In genomic region chr15:79054350-79054749, GRCh38 we compare ENCODE assay signal across 23 cellular contexts. TPM values are rescaled to one million over a fixed set of nuclear protein-coding genes. Genes with fewer than 3 reads are reported as not detected.
DNase-seq lines count a peak whose midpoint lies in the region; ATAC-seq, FAIRE-seq and TF ChIP-seq lines count a peak whose summit lies in the region.
"Had no signal": no experiment of that assay in that cellular context is flagged by ENCODE, and none has a peak within 500 bp of the region (broad histone marks: within the 10 kb centered on the region; RNA-seq: fewer than 3 reads in every experiment).

No MANE protein-coding gene starts in this region.

- CTCF ChIA-PET in HEK293T (lab: Yijun Ruan, JAX): interaction anchor here (1.1 to 1.4 kb wide), 2 partner anchors 19 to 131 kb away, joined by 3 read pairs; no protein-coding TSS in a partner anchor
- CTCF ChIA-PET in K562 (lab: Yijun Ruan, JAX; ENCODE audit: low intra/inter-chr PET ratio): no interaction called here

- no peak overlapping the region for H2AFZ ChIP-seq in K562 (ENCODE audit: low read depth, low read length)
- H2AFZ ChIP-seq: GM23338 had no signal

- POLR2A ChIA-PET in HEK293T (lab: Yijun Ruan, JAX): no interaction called here
- POLR2A ChIA-PET in K562 (lab: Yijun Ruan, JAX): interaction anchor here (1.3 kb wide), 1 partner anchor 9 kb away, joined by 4 read pairs; no protein-coding TSS in a partner anchor

- in situ Hi-C loops in K562 (cut with MboI): no loop called here

- intact Hi-C loops in K562 (cut with micrococcal nuclease) (no loop called here), posterior vena cava (cut with DNase I) (no loop called here)

- TF ChIP-seq POLR2A in K562 (conservative IDR thresholded peaks at IDR 0.05) (no peak), tibial nerve (IDR thresholded peaks at IDR 0.05) (no peak)

- 0% methylated on average over 3 of the region's 3 CpGs for WGBS in K562 (ENCODE audit: insufficient coverage, low coverage, missing lambda C conversion rate)
- 59 to 64% methylated on average over 3 of the region's 3 CpGs for WGBS in tibial nerve, 2 donors

- BruUV-seq in K562 (replicated peaks; lab: Mats Ljungman, UMichigan): no TSS peak

- H3K4me3 ChIP-seq in K562 (no peak overlapping the region), tibial nerve (no peak overlapping the region)
- H3K4me3 ChIP-seq: BLaER1 treated with 17β-estradiol and CSF1 and Interleukin-3, amounts not matched to agents 10 nM and 100 nM; GM12878; GM23338; HAP-1 had no signal

- H3K27ac ChIP-seq in K562 (ENCODE audit: extremely low read depth, low read depth, low read length) (no peak overlapping the region), tibial nerve (peak overlapping the region in 3 of 4 donors; percentile 15 to 60 (median 44))
- H3K27ac ChIP-seq: BLaER1 treated with 17β-estradiol and CSF1 and Interleukin-3, amounts not matched to agents 10 nM and 100 nM had no signal

- H4K20me1 ChIP-seq in K562 (replicated peaks; ENCODE audit: control insufficient read depth, insufficient read depth, low read length): peaks cover 3% of the 10 kb centered on the region; the same call in 1 of the 2 replicates
- H4K20me1 ChIP-seq: BLaER1 treated with 17β-estradiol and CSF1 and Interleukin-3, amounts not matched to agents 10 nM and 100 nM had no signal

- TF ChIP-seq CTCF in K562 (IDR thresholded peaks at IDR 0.05 in 2 of 3, conservative IDR thresholded peaks at IDR 0.05 in 1 of 3; ENCODE audit: insufficient read depth in 2 of 3, low read depth in 1 of 3, low read length in 3 of 3) (no peak), tibial nerve (IDR thresholded peaks at IDR 0.05) (no peak)

- no peak overlapping the region for H3K9ac ChIP-seq in K562 (ENCODE audit: insufficient read depth in 1 of 2, low read depth in 2 of 2, low read length in 2 of 2)
- H3K9ac ChIP-seq: BLaER1 treated with 17β-estradiol and CSF1 and Interleukin-3, amounts not matched to agents 10 nM and 100 nM had no signal

- no peak for DNase-seq in HEK293T (ENCODE audit: extremely low spot score)
- DNase-seq in K562 (ENCODE audit: extremely low read depth in 1 of 4, low spot score in 3 of 4): no peak
- DNase-seq in posterior vena cava (ENCODE audit: low spot score): peak; percentile 11
- no peak for DNase-seq in tibial nerve (ENCODE audit: low spot score in 2 of 2)
- DNase-seq in stimulated activated CD4-positive, alpha-beta T cell treated with anti-CD3 and anti-CD28 coated beads, Interleukin-4, amount 100 ng/mL, for 4 hours: no peak
- DNase-seq: AML-193; BE2C; CD4-positive, alpha-beta T cell; CD8-positive, alpha-beta memory T cell; DMS 273 treated with DMSO at 0.1 percent for 48 hours; DMS79; EL; GDM1 had no signal

- no peak for FAIRE-seq in K562 (lab: Jason Lieb, UNC)
- FAIRE-seq: D721Med, GM12878, GM19239, H54 had no signal

- H3K36me3 ChIP-seq in K562 (ENCODE audit: control insufficient read depth, insufficient read depth, low read length) (no peaks in the 10 kb centered on the region), tibial nerve (no peaks in the 10 kb centered on the region)
- H3K36me3 ChIP-seq: BE2C; BLaER1 treated with 17β-estradiol and CSF1 and Interleukin-3, amounts not matched to agents 10 nM and 100 nM; HAP-1 had no signal

- H3K9me1 ChIP-seq in K562 (ENCODE audit: control insufficient read depth, insufficient read depth, low read length): no peaks in the 10 kb centered on the region

- ATAC-seq in K562 (no peak), HG02973 (IDR thresholded peaks at IDR 0.05; ENCODE audit: unreplicated experiment) (no peak), GM21786 (IDR thresholded peaks at IDR 0.05; ENCODE audit: unreplicated experiment) (no peak)
- ATAC-seq: GM12878, GM23338 had no signal

- no peaks in the 10 kb centered on the region for H3K9me3 ChIP-seq in K562 (replicated peaks; ENCODE audit: control insufficient read depth, insufficient read depth, low read depth, low read length)
- no peaks in the 10 kb centered on the region for H3K9me3 ChIP-seq in tibial nerve
- H3K9me3 ChIP-seq: BE2C, HAP-1 had no signal

- TF ChIP-seq RAD21 in K562 (CRISPR knock-in tag; conservative IDR thresholded peaks at IDR 0.05 in 1 of 2, IDR thresholded peaks at IDR 0.05 in 1 of 2): no peak

- H3K4me2 ChIP-seq in K562 (ENCODE audit: insufficient read depth, low read length): no peak overlapping the region
- H3K4me2 ChIP-seq: BLaER1 treated with 17β-estradiol and CSF1 and Interleukin-3, amounts not matched to agents 10 nM and 100 nM; GM23338 had no signal

- H3K4me1 ChIP-seq in K562 (replicated peaks in 1 of 2; ENCODE audit: control insufficient read depth in 2 of 2, insufficient read depth in 2 of 2, low read length in 2 of 2) (peaks cover 0 to 3% of the 10 kb centered on the region in 2 experiments; a peak in 1 of 5 replicates), tibial nerve (peaks cover 0 to 13% (median 7%) of the 10 kb centered on the region in 4 donors)
- H3K4me1 ChIP-seq: BE2C, HAP-1 had no signal

- H3K79me2 ChIP-seq in K562 (ENCODE audit: control insufficient read depth, insufficient read depth, low read length): no peaks in the 10 kb centered on the region

- H3K27me3 ChIP-seq in K562 (ENCODE audit: control insufficient read depth in 2 of 2, insufficient read depth in 2 of 2, low read length in 2 of 2): peaks cover 0 to 47% of the 10 kb centered on the region in 2 experiments; a peak in 3 of 5 replicates
- H3K27me3 ChIP-seq in tibial nerve: no peaks in the 10 kb centered on the region

- TF ChIP-seq EP300 in K562 (IDR thresholded peaks at IDR 0.05; ENCODE audit: low read length): no peak
- TF ChIP-seq EP300 in tibial nerve (IDR thresholded peaks at IDR 0.05): no peak

TF ChIP-seq in HEK293T, 16 proteins besides CTCF, POLR2A, EP300 and RAD21:
- no peak for TF ChIP-seq BHLHE40 (IDR thresholded peaks at IDR 0.05; ENCODE audit: borderline replicate concordance)
- peak; percentile 27 for TF ChIP-seq L3MBTL2 (conservative IDR thresholded peaks at IDR 0.05)
TF ChIP-seq in HEK293T: peak in this region for 1.

TF ChIP-seq in K562, 482 proteins besides CTCF, POLR2A, EP300 and RAD21:
- TF ChIP-seq, protein P1, sequence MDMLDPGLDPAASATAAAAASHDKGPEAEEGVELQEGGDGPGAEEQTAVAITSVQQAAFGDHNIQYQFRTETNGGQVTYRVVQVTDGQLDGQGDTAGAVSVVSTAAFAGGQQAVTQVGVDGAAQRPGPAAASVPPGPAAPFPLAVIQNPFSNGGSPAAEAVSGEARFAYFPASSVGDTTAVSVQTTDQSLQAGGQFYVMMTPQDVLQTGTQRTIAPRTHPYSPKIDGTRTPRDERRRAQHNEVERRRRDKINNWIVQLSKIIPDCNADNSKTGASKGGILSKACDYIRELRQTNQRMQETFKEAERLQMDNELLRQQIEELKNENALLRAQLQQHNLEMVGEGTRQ (CRISPR knock-in tag; IDR thresholded peaks at IDR 0.05): peak; percentile 47
- no peak for TF ChIP-seq NRF1 (conservative IDR thresholded peaks at IDR 0.05 in 1 of 2, IDR thresholded peaks at IDR 0.05 in 1 of 2)
- TF ChIP-seq, protein P2, sequence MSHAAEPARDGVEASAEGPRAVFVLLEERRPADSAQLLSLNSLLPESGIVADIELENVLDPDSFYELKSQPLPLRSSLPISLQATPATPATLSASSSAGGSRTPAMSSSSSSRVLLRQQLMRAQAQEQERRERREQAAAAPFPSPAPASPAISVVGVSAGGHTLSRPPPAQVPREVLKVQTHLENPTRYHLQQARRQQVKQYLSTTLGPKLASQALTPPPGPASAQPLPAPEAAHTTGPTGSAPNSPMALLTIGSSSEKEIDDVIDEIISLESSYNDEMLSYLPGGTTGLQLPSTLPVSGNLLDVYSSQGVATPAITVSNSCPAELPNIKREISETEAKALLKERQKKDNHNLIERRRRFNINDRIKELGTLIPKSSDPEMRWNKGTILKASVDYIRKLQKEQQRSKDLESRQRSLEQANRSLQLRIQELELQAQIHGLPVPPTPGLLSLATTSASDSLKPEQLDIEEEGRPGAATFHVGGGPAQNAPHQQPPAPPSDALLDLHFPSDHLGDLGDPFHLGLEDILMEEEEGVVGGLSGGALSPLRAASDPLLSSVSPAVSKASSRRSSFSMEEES (CRISPR knock-in tag; IDR thresholded peaks at IDR 0.05): peak; percentile 91
- peak; percentile 84 for TF ChIP-seq RAD51 (IDR thresholded peaks at IDR 0.05; ENCODE audit: borderline replicate concordance, low read depth)
- peak; percentile 64; the same call in 1 of the 2 replicates for TF ChIP-seq TOE1 (IDR thresholded peaks at IDR 0.05; ENCODE audit: borderline replicate concordance)
- TF ChIP-seq TOE1 (CRISPR knock-in tag; IDR thresholded peaks at IDR 0.05; ENCODE audit: borderline replicate concordance, low read depth): no peak
- peak; percentile 49 for TF ChIP-seq CBFA2T2 (conservative IDR thresholded peaks at IDR 0.05)
- no peak for TF ChIP-seq ZNF3 (CRISPR knock-in tag; IDR thresholded peaks at IDR 0.05)

RNA-seq across cellular contexts. Expression of gene RASGRF1, which starts 36.2 kb away (rescaled TPM):
- total RNA-seq in K562 (2011; cell fraction: chromatin; rRNA removed; ENCODE audit: low replicate concordance): 0.46 and 0.53 TPM in 2 replicates
- total RNA-seq in K562 (2011; cell fraction: nucleolus; rRNA removed): 0.13 and 0.17 TPM in 2 replicates
- 1.5 TPM in 1 of 2 replicates, not detected in the other for total RNA-seq in K562 (2011; cell fraction: nucleoplasm; rRNA removed)
- total RNA-seq in K562 (2014; rRNA removed) (not detected in 2 replicates), K562 (2014; rRNA removed; fragmentation: Illumina TruSeq; extraction: Trizol) (0.04 TPM in 1 of 2 replicates, not detected in the other), K562 (2015; rRNA removed; fragmentation: Illumina TruSeq; extraction: Trizol) (0.04 TPM in 2 replicates), K562 (2021) (0.58 TPM in 1 of 2 replicates, not detected in the other), posterior vena cava (under 1 TPM; 0.09 to 0.10 TPM), tibial nerve (under 1 TPM; 0.30 to 0.98 (median 0.65) TPM)
- polyA plus RNA-seq in K562 (2011; rRNA removed) (0.03 and 0.07 TPM in 2 replicates), K562 (2014; fragmentation: Illumina TruSeq; extraction: Trizol) (0.04 and 0.16 TPM in 2 replicates), K562 (2014; fragmentation: Nextera tagmentation; extraction: Ambion mirVana) (under 1 TPM; 0.03 to 0.06 TPM), K562 (2014; rRNA removed) (0.40 TPM in 1 of 2 replicates, not detected in the other)
- polyA plus RNA-seq in K562 (2011; cell fraction: cytosol; rRNA removed): 0.03 and 0.07 TPM in 2 replicates
- polyA plus RNA-seq in K562 (2011; cell fraction: nucleus; rRNA removed): 0.11 and 0.61 TPM in 2 replicates
- 0.08 and 0.22 TPM in 2 replicates for polyA plus RNA-seq in K562 (2012)
- 0.88 TPM in 1 of 2 replicates, not detected in the other for polyA minus RNA-seq in K562 (2011; rRNA and poly(A)+ RNA removed)
- polyA minus RNA-seq in K562 (2011; cell fraction: cytosol; rRNA and poly(A)+ RNA removed): not detected in 2 replicates
- 0.27 TPM in 1 of 2 replicates, not detected in the other for polyA minus RNA-seq in K562 (2011; cell fraction: nucleus; rRNA and poly(A)+ RNA removed)
- total RNA-seq: CD4-positive, alpha-beta T cell; CD8-positive, alpha-beta memory T cell had no signal
- polyA plus RNA-seq: CD14-positive monocyte; CD8-positive, alpha-beta memory T cell had no signal
